ENCODE assay signal across 21 cellular contexts in genomic region chr16:21117567-21117966, GRCh38. TPM values are rescaled to one million over a fixed set of nuclear protein-coding genes. Genes with fewer than 3 reads are reported as not detected.
"Had no signal": no experiment of that assay in that cellular context is flagged by ENCODE, and none has a peak within 500 bp of the region (broad histone marks: within the 10 kb centered on the region; RNA-seq: fewer than 3 reads in every experiment).

No MANE protein-coding gene starts in this region.

- H3K27me3 Mint-ChIP-seq: activated CD4-positive, alpha-beta T cell treated with anti-CD3 and anti-CD28 coated beads, Interleukin-2, amount 10 ng/mL, durations not matched to agents 7 days and 5 days had no signal

- H3K27ac ChIP-seq: body of pancreas, left ventricle myocardium inferior, parathyroid adenoma, right lobe of liver, skin epidermis, transverse colon, VCaP had no signal

- H3K27ac Mint-ChIP-seq: activated CD4-positive, alpha-beta T cell treated with anti-CD3 and anti-CD28 coated beads, Interleukin-2, amount 10 ng/mL, durations not matched to agents 7 days and 5 days; nephron; stimulated activated effector memory CD8-positive, alpha-beta T cell treated with anti-CD3 and anti-CD28 coated beads, Interleukin-12 subunit alpha, Interleukin-12 subunit beta, amount 100 ng/mL, for 72 hours; T-helper 2 cell treated with Interferon-gamma antibody and Interleukin-4, amounts not matched to agents 5 μg/mL and 100 μg/mL, for 36 hours had no signal

- H3K4me3 Mint-ChIP-seq: activated CD4-positive, alpha-beta T cell treated with anti-CD3 and anti-CD28 coated beads, Interleukin-2, amount 10 ng/mL, durations not matched to agents 7 days and 5 days; nephron; stimulated activated effector memory CD8-positive, alpha-beta T cell treated with anti-CD3 and anti-CD28 coated beads, Interleukin-12 subunit alpha, Interleukin-12 subunit beta, amount 100 ng/mL, for 72 hours; T-helper 2 cell treated with Interferon-gamma antibody and Interleukin-4, amounts not matched to agents 5 μg/mL and 100 μg/mL, for 36 hours had no signal

- H3K9me3 Mint-ChIP-seq: stimulated activated effector memory CD8-positive, alpha-beta T cell treated with anti-CD3 and anti-CD28 coated beads, Interleukin-12 subunit alpha, Interleukin-12 subunit beta, amount 100 ng/mL, for 72 hours had no signal

- H3K4me1 ChIP-seq: body of pancreas, left ventricle myocardium inferior, parathyroid adenoma, right lobe of liver, transverse colon had no signal

- H3K9me3 ChIP-seq: body of pancreas, left ventricle myocardium inferior, right lobe of liver, transverse colon had no signal

- H3K79me2 ChIP-seq: parathyroid adenoma had no signal

- H3K36me3 ChIP-seq: left ventricle myocardium inferior, right lobe of liver, transverse colon had no signal

- H3K9ac ChIP-seq: parathyroid adenoma had no signal

- H3K4me3 ChIP-seq: body of pancreas, right lobe of liver, skin epidermis, transverse colon had no signal

- DNase-seq: activated CD4-positive, alpha-beta T cell treated with anti-CD3 and anti-CD28 coated beads, Interleukin-2, amount 10 ng/mL, durations not matched to agents 7 days and 5 days; activated CD4-positive, CD25-positive, alpha-beta regulatory T cell treated with anti-CD3 and anti-CD28 coated beads, Interleukin-2, amount 50 U/mL, for 72 hours; activated T-cell treated with anti-CD3 and anti-CD28 coated beads, Interleukin-2, amount 50 U/mL, for 1 hour; anterior cingulate cortex; body of pancreas; erythroblast; foreskin melanocyte; left ventricle myocardium inferior; mammary epithelial cell; midbrain; right lobe of liver; stimulated activated CD4-positive, alpha-beta T cell treated with anti-CD3 and anti-CD28 coated beads, Interleukin-2, amount 100 ng/mL, for 24 hours; transverse colon had no signal

- H3K36me3 Mint-ChIP-seq: stimulated activated effector memory CD8-positive, alpha-beta T cell treated with anti-CD3 and anti-CD28 coated beads, Interleukin-12 subunit alpha, Interleukin-12 subunit beta, amount 100 ng/mL, for 72 hours had no signal

- H3K27me3 ChIP-seq: body of pancreas, right lobe of liver, transverse colon had no signal

- H2AFZ ChIP-seq: parathyroid adenoma had no signal

- ATAC-seq: body of pancreas; right lobe of liver; stimulated activated effector memory CD8-positive, alpha-beta T cell treated with anti-CD3 and anti-CD28 coated beads, Interleukin-12 subunit alpha, Interleukin-12 subunit beta, amount 100 ng/mL, for 72 hours had no signal

- H3K4me1 Mint-ChIP-seq: nephron had no signal

RNA-seq across cellular contexts. Expression of gene DNAH3, which starts 33.1 kb away (rescaled TPM):
- total RNA-seq: activated CD4-positive, alpha-beta T cell treated with anti-CD3 and anti-CD28 coated beads, Interleukin-2, amount 10 ng/mL, durations not matched to agents 7 days and 5 days; body of pancreas; chondrocyte; kidney epithelial cell; right lobe of liver had no signal
